In genomic region chr10:12063483-12063818, GRCh38 we compare ENCODE assay signal across 1 cellular context.
TF ChIP-seq lines count a peak whose summit lies in the region.

No MANE protein-coding gene starts in this region.

TF ChIP-seq in K562, 482 proteins besides CTCF, POLR2A, EP300 and RAD21 (continued from another document and continues in another):
- TF ChIP-seq THAP12 (CRISPR knock-in tag; IDR thresholded peaks at IDR 0.05) (no peak), NUFIP1 (IDR thresholded peaks at IDR 0.05; ENCODE audit: partially characterized antibody) (no peak), SREBF1 (IDR thresholded peaks at IDR 0.05; ENCODE audit: borderline replicate concordance, low read depth, low read length) (no peak), ZNF174 (CRISPR knock-in tag; IDR thresholded peaks at IDR 0.05) (no peak), LCOR (CRISPR knock-in tag; IDR thresholded peaks at IDR 0.05) (peak; percentile 85), KAT7 (CRISPR knock-in tag; IDR thresholded peaks at IDR 0.05; ENCODE audit: borderline replicate concordance) (no peak), SMAD1 (IDR thresholded peaks at IDR 0.05; ENCODE audit: low read depth, low read length, partially characterized antibody) (no peak), FOSL1 (tag; conservative IDR thresholded peaks at IDR 0.05) (peak; percentile 50; the same call in 1 of the 2 replicates), DNMT1 (IDR thresholded peaks at IDR 0.05) (no peak), BRF2 (IDR thresholded peaks at IDR 0.05; ENCODE audit: borderline replicate concordance, insufficient read depth, insufficient read length) (no peak), CXXC5 (CRISPR knock-in tag; IDR thresholded peaks at IDR 0.05) (peak; percentile 49; the same call in 1 of the 2 replicates), HDAC8 (tag; IDR thresholded peaks at IDR 0.05) (no peak), NFIC (IDR thresholded peaks at IDR 0.05) (peak; percentile 89), ZNF407 (IDR thresholded peaks at IDR 0.05; ENCODE audit: low read depth) (no peak), EP400 (IDR thresholded peaks at IDR 0.05) (no peak), ZNF764 (CRISPR knock-in tag; IDR thresholded peaks at IDR 0.05; ENCODE audit: low read depth) (no peak), HDAC2 (IDR thresholded peaks at IDR 0.05) (peak; percentile 55; the same call in 1 of the 2 replicates), MCM7 (IDR thresholded peaks at IDR 0.05) (no peak), MNT (conservative IDR thresholded peaks at IDR 0.05) (peak in 1 of 2 experiments; percentile 31; a peak in 1 of 4 replicates), ZNF277 (CRISPR knock-in tag; IDR thresholded peaks at IDR 0.05; ENCODE audit: borderline replicate concordance) (no peak), ZNF431 (CRISPR knock-in tag; IDR thresholded peaks at IDR 0.05) (no peak), LEF1 (IDR thresholded peaks at IDR 0.05) (peak; percentile 92), POLR2B (IDR thresholded peaks at IDR 0.05; ENCODE audit: low read depth, partially characterized antibody) (no peak), CBX3 (IDR thresholded peaks at IDR 0.05; ENCODE audit: borderline replicate concordance in 1 of 2, low read length in 2 of 2) (no peak), MEF2D (tag; conservative IDR thresholded peaks at IDR 0.05; ENCODE audit: low read depth) (peak; percentile 43; the same call in 1 of the 2 replicates), ZNF75A (CRISPR knock-in tag; IDR thresholded peaks at IDR 0.05) (no peak), SMARCE1 (IDR thresholded peaks at IDR 0.05) (peak; percentile 94), ZBED1 (IDR thresholded peaks at IDR 0.05) (0 out of 2 replicates have a peak, but pooled peaks have one; percentile 41), PREB (CRISPR knock-in tag; IDR thresholded peaks at IDR 0.05) (no peak), RBM22 (IDR thresholded peaks at IDR 0.05; ENCODE audit: low read depth, low read length, poor library complexity, severe bottlenecking) (no peak), ZNF398 (CRISPR knock-in tag; IDR thresholded peaks at IDR 0.05) (no peak), ZNF175 (CRISPR knock-in tag; IDR thresholded peaks at IDR 0.05; ENCODE audit: low read depth) (peak; percentile 90), ZBTB33 (CRISPR knock-in tag; IDR thresholded peaks at IDR 0.05) (no peak), ASH1L (IDR thresholded peaks at IDR 0.05; ENCODE audit: borderline replicate concordance, low read depth, partially characterized antibody) (no peak), CEBPZ (IDR thresholded peaks at IDR 0.05; ENCODE audit: borderline replicate concordance, low read depth, low read length) (no peak), ZNF316 (IDR thresholded peaks at IDR 0.05) (no peak)
